In the genomic region with DNA sequence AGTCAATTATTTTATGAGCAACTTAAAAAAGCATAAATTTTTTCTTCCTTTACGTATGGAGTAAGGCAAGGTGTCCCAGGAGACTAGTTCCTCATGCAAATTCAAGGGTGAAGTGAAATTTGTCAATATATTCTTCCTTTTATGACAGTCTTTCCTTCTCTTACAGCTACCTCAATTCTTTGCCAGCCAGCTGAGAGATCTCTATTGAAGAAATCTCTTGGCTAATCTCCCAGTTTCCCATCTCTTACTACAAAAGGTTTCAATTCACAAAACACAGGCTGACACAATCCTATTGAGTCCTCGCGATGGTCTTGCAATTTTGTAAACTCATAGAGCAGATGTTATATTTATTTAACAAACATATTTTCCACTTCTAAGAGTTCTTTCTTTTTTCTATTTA, we compare ENCODE assay signal across 27 cellular contexts.
A peak's percentile ranks its signal among the peaks of the same experiment; 100 is the strongest.
DNase-seq lines count a peak whose midpoint lies in the region; ATAC-seq and TF ChIP-seq lines count a peak whose summit lies in the region.
"Had no signal": no experiment of that assay in that cellular context is flagged by ENCODE, and none has a peak within 500 bp of the region (broad histone marks: within the 10 kb centered on the region; RNA-seq: fewer than 3 reads in every experiment).

No MANE protein-coding gene starts in this region.

- H3K4me3 ChIP-seq in PC-3 (ENCODE audit: low read length), result no peak overlapping the region
- H3K4me3 ChIP-seq in MM.1S (ENCODE audit: low read length), result no peak overlapping the region
- H3K4me3 ChIP-seq: testis had no signal

- H3K9ac ChIP-seq in PC-3 (ENCODE audit: low read length) (no peak overlapping the region), MM.1S (ENCODE audit: low read length) (no peak overlapping the region)

- H3K36me3 ChIP-seq in PC-3 (ENCODE audit: low read depth, low read length) (no peaks in the 10 kb centered on the region), MM.1S (replicated peaks; ENCODE audit: insufficient read depth, low read length) (no peaks in the 10 kb centered on the region)

- H3K9me2 ChIP-seq in PC-3 (replicated peaks; ENCODE audit: low read length) (no peaks in the 10 kb centered on the region), MM.1S (replicated peaks; ENCODE audit: insufficient read depth, low read length) (no peaks in the 10 kb centered on the region)

- no TSS peak for BruUV-seq in PC-3 (replicated peaks; lab: Mats Ljungman, UMichigan)

- no peak overlapping the region for H3K27ac ChIP-seq in PC-3 (ENCODE audit: low read length)
- no peak overlapping the region for H3K27ac ChIP-seq in MM.1S (ENCODE audit: low read length)
- H3K27ac ChIP-seq: HL-60, testis, VCaP had no signal

- H3K4me1 ChIP-seq in PC-3 (ENCODE audit: insufficient read depth, low read length) (no peaks in the 10 kb centered on the region), MM.1S (ENCODE audit: low read length) (peaks cover 17% of the 10 kb centered on the region)
- H3K4me1 ChIP-seq: testis had no signal

- H4K20me1 ChIP-seq in PC-3 (ENCODE audit: low read length), result no peaks in the 10 kb centered on the region
- H4K20me1 ChIP-seq in MM.1S (ENCODE audit: insufficient read depth, low read length), result no peaks in the 10 kb centered on the region

- no peaks in the 10 kb centered on the region for H3F3A ChIP-seq in PC-3 (ENCODE audit: low read length, unreplicated experiment)
- peaks cover 10% of the 10 kb centered on the region for H3F3A ChIP-seq in MM.1S (ENCODE audit: insufficient read depth, low read length)

- intact Hi-C loops in PC-3 (cut with micrococcal nuclease) (no loop called here), Right ventricle myocardium inferior (cut with DNase I) (no loop called here)

- POLR2A ChIA-PET in PC-3 (lab: Charles Lee; ENCODE audit: unreplicated experiment), result no interaction called here

- H3K27me3 ChIP-seq in PC-3 (ENCODE audit: low read length) (peaks cover 6% of the 10 kb centered on the region; the same call in 1 of the 2 replicates), MM.1S (replicated peaks; ENCODE audit: insufficient read depth, low read length) (no peaks in the 10 kb centered on the region)
- H3K27me3 ChIP-seq: testis had no signal

- no peak overlapping the region for H3K4me2 ChIP-seq in PC-3 (ENCODE audit: low read length)
- no peak overlapping the region for H3K4me2 ChIP-seq in MM.1S (ENCODE audit: low read depth, low read length)

- H2AFZ ChIP-seq in PC-3 (ENCODE audit: low read length) (no peak overlapping the region), MM.1S (ENCODE audit: low read length) (no peak overlapping the region)

- TF ChIP-seq CTCF in PC-3 (conservative IDR thresholded peaks at IDR 0.05; ENCODE audit: low read depth, low read length) (no peak), MM.1S (IDR thresholded peaks at IDR 0.05; ENCODE audit: low read length) (no peak)

- CTCF ChIA-PET in PC-3 (lab: Charles Lee), result interaction anchor here (0.7 kb wide), 1 partner anchor 324 kb away, joined by 3 read pairs; no protein-coding TSS in a partner anchor

- no peaks in the 10 kb centered on the region for H3K9me3 ChIP-seq in PC-3 (ENCODE audit: low read length)
- H3K9me3 ChIP-seq in MM.1S (replicated peaks; ENCODE audit: insufficient read depth, low read length), result no peaks in the 10 kb centered on the region
- H3K9me3 ChIP-seq: testis had no signal

- ATAC-seq in PC-3 (peak; percentile 45), HG02610 (IDR thresholded peaks at IDR 0.05; ENCODE audit: unreplicated experiment) (no peak), Right ventricle myocardium inferior (no peak)
- ATAC-seq: activated T-cell treated with anti-CD3 and anti-CD28 coated beads, Interleukin-2, amount 50 U/mL, for 4 hours; left ventricle myocardium superior had no signal

- H3K79me2 ChIP-seq in PC-3 (ENCODE audit: low read length) (no peaks in the 10 kb centered on the region), MM.1S (ENCODE audit: low read length) (no peaks in the 10 kb centered on the region)

- DNase-seq in NCI-H187 treated with DMSO at 0.1 percent for 48 hours (lab: John Stamatoyannopoulos, UW), result peak; percentile 62
- no peak for DNase-seq in NCI-H187 (lab: John Stamatoyannopoulos, UW)
- DNase-seq in NCI-H2196 (lab: John Stamatoyannopoulos, UW; ENCODE audit: unreplicated experiment), result peak; percentile 48
- no peak for DNase-seq in PC-3
- DNase-seq in MM.1S, result no peak
- DNase-seq in RPMI8226, result no peak
- DNase-seq in Right ventricle myocardium inferior (ENCODE audit: missing footprints), result no peak
- DNase-seq: 8988T; activated CD4-positive, alpha-beta T cell treated with anti-CD3 and anti-CD28 coated beads for 48 hours; activated CD8-positive, alpha-beta memory T cell treated with anti-CD3 and anti-CD28 coated beads for 24 hours; activated naive CD4-positive, alpha-beta T cell; activated T-cell treated with anti-CD3 and anti-CD28 coated beads, Interleukin-2, amount 50 U/mL, for 4 hours; CD4-positive, CD25-positive, alpha-beta regulatory T cell; cerebellar nuclear complex; EL; islet precursor cell; left ventricle myocardium superior; MV-4-11; naive B cell; NCI-H2081 treated with DMSO at 0.1 percent for 48 hours; NCI-H748 treated with DMSO at 0.1 percent for 48 hours; stimulated activated naive CD4-positive, alpha-beta T cell treated with Interleukin-2 at 50 U/mL for 16 hours; T-helper 9 cell; testis had no signal

Comparison
In these comparisons a context has a peak if more than half of its experiments do, and no peak if none do; other contexts are left out.
1. DNase-seq: peak in NCI-H187 treated with DMSO at 0.1 percent for 48 hours (single experiment) and NCI-H2196 (single experiment); none in NCI-H187 (0 of 2), PC-3 (single experiment), MM.1S (single experiment), RPMI8226 (single experiment) and Right ventricle myocardium inferior (single experiment).